Comparison of ENCODE assay signal across 9 cellular contexts in the genomic region with DNA sequence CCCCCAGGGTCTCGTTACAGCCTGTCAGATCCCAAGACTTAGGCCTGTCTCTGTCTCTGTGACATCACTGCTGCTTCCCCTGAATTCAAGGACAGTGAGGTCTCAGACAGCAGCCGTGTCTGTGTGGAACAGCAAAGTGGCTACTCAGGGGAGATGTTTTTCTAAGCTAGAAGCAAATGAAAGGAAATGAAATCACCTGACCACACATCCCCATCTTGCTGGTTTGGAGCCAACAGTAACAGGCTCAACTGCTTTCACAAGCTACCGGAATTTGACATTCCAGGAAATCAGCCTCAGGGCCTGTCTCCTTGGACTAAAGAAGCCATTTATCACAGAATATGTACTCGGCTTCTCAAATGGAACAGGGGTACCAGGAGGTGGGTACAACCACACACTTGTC.
A peak's percentile ranks its signal among the peaks of the same experiment; 100 is the strongest.
DNase-seq lines count a peak whose midpoint lies in the region; ATAC-seq, FAIRE-seq and TF ChIP-seq lines count a peak whose summit lies in the region.
"Had no signal": no experiment of that assay in that cellular context is flagged by ENCODE, and none has a peak within 500 bp of the region (broad histone marks: within the 10 kb centered on the region; RNA-seq: fewer than 3 reads in every experiment).

No MANE protein-coding gene starts in this region.

- CTCF ChIA-PET in endothelial cell of umbilical vein (lab: Charles Lee), result interaction anchor here (0.7 to 1.6 kb wide), 11 partner anchors 9 to 455 kb away, joined by 3 to 11 read pairs (median 3); no protein-coding TSS in a partner anchor

- H3K79me2 ChIP-seq in endothelial cell of umbilical vein (ENCODE audit: control insufficient read depth, insufficient read depth, low read length), result no peaks in the 10 kb centered on the region

- peak overlapping the region; percentile 74 for H2AFZ ChIP-seq in endothelial cell of umbilical vein (ENCODE audit: low read depth, low read length)

- H3K27me3 ChIP-seq in endothelial cell of umbilical vein (ENCODE audit: control insufficient read depth in 2 of 2, insufficient read depth in 2 of 2, low read length in 2 of 2) (no peaks in the 10 kb centered on the region), muscle layer of duodenum (ENCODE audit: low read depth, low read length) (no peaks in the 10 kb centered on the region)

- dilution Hi-C loops in endothelial cell of umbilical vein (cut with MboI; ENCODE audit: extremely low pct_ligation_motif_present, low sequenced_read_pairs), result no loop called here

- H3K4me1 ChIP-seq in endothelial cell of umbilical vein (ENCODE audit: control insufficient read depth, extremely low read depth, insufficient read depth, low read length), result peaks cover 20% of the 10 kb centered on the region
- no peaks in the 10 kb centered on the region for H3K4me1 ChIP-seq in muscle layer of duodenum (ENCODE audit: control insufficient read depth in 1 of 2, insufficient read depth in 2 of 2, low read length in 2 of 2)

- no peak for ATAC-seq in GM18907 (IDR thresholded peaks at IDR 0.05; ENCODE audit: unreplicated experiment)

- H3K27ac ChIP-seq in endothelial cell of umbilical vein (ENCODE audit: insufficient read depth, low read depth, low read length) (peak overlapping the region; percentile 91), muscle layer of duodenum (ENCODE audit: low read length) (peak overlapping the region; percentile 28)

- BruUV-seq in endothelial cell of umbilical vein (replicated peaks; lab: Mats Ljungman, UMichigan), result no TSS peak

- H3K9me1 ChIP-seq in endothelial cell of umbilical vein (replicated peaks; ENCODE audit: control insufficient read depth, extremely low read depth, insufficient read depth, low read length), result no peaks in the 10 kb centered on the region

- peak overlapping the region; percentile 67 for H3K9ac ChIP-seq in endothelial cell of umbilical vein (replicated peaks; ENCODE audit: extremely low read depth, insufficient read depth, low read length)

- intact Hi-C loops in endothelial cell of umbilical vein (cut with micrococcal nuclease), result loop anchor here (1.0 to 5.0 kb wide), 4 partner anchors 34 to 174 kb away; no protein-coding TSS in a partner anchor

- H3K4me2 ChIP-seq in endothelial cell of umbilical vein (ENCODE audit: insufficient read depth, low read length), result peak overlapping the region; percentile 77

- H3K36me3 ChIP-seq in endothelial cell of umbilical vein (ENCODE audit: control insufficient read depth in 2 of 2, extremely low read depth in 1 of 2, insufficient read depth in 2 of 2, low read length in 2 of 2) (peaks cover 5 to 21% of the 10 kb centered on the region in 2 experiments), muscle layer of duodenum (ENCODE audit: control insufficient read depth in 1 of 2, insufficient read depth in 2 of 2, low read length in 2 of 2) (peaks cover 4 to 42% of the 10 kb centered on the region in 2 donors)

- peak; percentile 44 for TF ChIP-seq POLR2A in endothelial cell of umbilical vein (IDR thresholded peaks at IDR 0.05; ENCODE audit: low read depth, low read length)

- no peak overlapping the region for H3K4me3 ChIP-seq in LNCaP clone FGC (ENCODE audit: low read depth, low read length)
- no peak overlapping the region for H3K4me3 ChIP-seq in endothelial cell of umbilical vein (replicated peaks in 1 of 3; ENCODE audit: insufficient read depth in 1 of 3, low read depth in 1 of 3, low read length in 3 of 3)
- no peak overlapping the region for H3K4me3 ChIP-seq in muscle layer of duodenum (ENCODE audit: low read depth in 1 of 2, low read length in 2 of 2)

- FAIRE-seq in endothelial cell of umbilical vein (lab: Jason Lieb, UNC), result peak; percentile 100

- TF ChIP-seq CTCF in LNCaP clone FGC (IDR thresholded peaks at IDR 0.05; ENCODE audit: control insufficient read depth, extremely low read depth, insufficient read depth), result no peak
- TF ChIP-seq CTCF in endothelial cell of umbilical vein (IDR thresholded peaks at IDR 0.05; ENCODE audit: extremely low read depth in 1 of 2, insufficient read depth in 1 of 2, low read depth in 1 of 2, low read length in 2 of 2), result no peak

- no peaks in the 10 kb centered on the region for H4K20me1 ChIP-seq in endothelial cell of umbilical vein (replicated peaks; ENCODE audit: control insufficient read depth, extremely low read depth, insufficient read depth, low read length)

- DNase-seq in AG20443 (ENCODE audit: low spot score) (peak; percentile 84), LNCaP clone FGC (ENCODE audit: low read depth) (peak; percentile 88), endothelial cell of umbilical vein (ENCODE audit: low read depth, low spot score) (peak; percentile 96), NCI-H2029 (lab: John Stamatoyannopoulos, UW) (no peak), NCI-H146 (lab: John Stamatoyannopoulos, UW) (no peak)
- DNase-seq in stimulated activated CD4-positive, alpha-beta T cell treated with anti-CD3 and anti-CD28 coated beads, Interleukin-4, amount 100 ng/mL, for 1 hour, result no peak
- DNase-seq: activated T-cell treated with anti-CD3 and anti-CD28 coated beads, Interleukin-2, amount 50 U/mL, for 24 hours had no signal

- H3K9me3 ChIP-seq in endothelial cell of umbilical vein (replicated peaks; ENCODE audit: control insufficient read depth, insufficient read depth, low read length) (no peaks in the 10 kb centered on the region), muscle layer of duodenum (ENCODE audit: control insufficient read depth in 1 of 2, low read length in 2 of 2) (no peaks in the 10 kb centered on the region)

- POLR2A ChIA-PET in endothelial cell of umbilical vein (lab: Charles Lee), result interaction anchor here (1.1 kb wide), 1 partner anchor 19 kb away, joined by 3 read pairs; no protein-coding TSS in a partner anchor

TF ChIP-seq in endothelial cell of umbilical vein, 7 proteins besides CTCF, POLR2A, EP300 and RAD21:
- TF ChIP-seq EZH2 (IDR thresholded peaks at IDR 0.05; ENCODE audit: borderline replicate concordance, low read depth, low read length, severe bottlenecking) (no peak), POLR2AphosphoS5 (IDR thresholded peaks at IDR 0.05; ENCODE audit: insufficient read depth, low read depth, low read length) (peak; percentile 90), FOS (IDR thresholded peaks at IDR 0.05; ENCODE audit: borderline replicate concordance, insufficient read depth, low read length) (peak; percentile 64), MYC (IDR thresholded peaks at IDR 0.05; ENCODE audit: low read depth, low read length) (no peak), JUN (IDR thresholded peaks at IDR 0.05; ENCODE audit: borderline replicate concordance, insufficient read depth, insufficient read length, low read depth) (peak; percentile 45), GATA2 (IDR thresholded peaks at IDR 0.05; ENCODE audit: insufficient read depth, insufficient read length, low read depth, low read length) (peak; percentile 60)
- TF ChIP-seq, protein P1, sequence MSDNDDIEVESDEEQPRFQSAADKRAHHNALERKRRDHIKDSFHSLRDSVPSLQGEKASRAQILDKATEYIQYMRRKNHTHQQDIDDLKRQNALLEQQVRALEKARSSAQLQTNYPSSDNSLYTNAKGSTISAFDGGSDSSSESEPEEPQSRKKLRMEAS (IDR thresholded peaks at IDR 0.05; ENCODE audit: insufficient read depth, insufficient read length), result no peak

Comparison
In these comparisons a context has a peak if more than half of its experiments do, and no peak if none do; other contexts are left out.
1. DNase-seq: peak in AG20443 (single experiment), LNCaP clone FGC (single experiment) and endothelial cell of umbilical vein (single experiment); none in NCI-H2029 (single experiment), NCI-H146 (single experiment) and stimulated activated CD4-positive, alpha-beta T cell treated with anti-CD3 and anti-CD28 coated beads, Interleukin-4, amount 100 ng/mL, for 1 hour (single experiment).